ENCODE assay signal across 8 cellular contexts in genomic region chr13:36919206-36919832, GRCh38. TPM values are rescaled to one million over a fixed set of nuclear protein-coding genes. Genes with fewer than 3 reads are reported as not detected.
A peak's percentile ranks its signal among the peaks of the same experiment; 100 is the strongest.
DNase-seq lines count a peak whose midpoint lies in the region; ATAC-seq, FAIRE-seq and TF ChIP-seq lines count a peak whose summit lies in the region.

No MANE protein-coding gene starts in this region.

- H3K4me3 ChIP-seq in IMR-90 (ENCODE audit: insufficient read depth, low read depth, low read length) (peak overlapping the region; percentile 78), neuronal stem cell (ENCODE audit: low read length in 2 of 2) (peak overlapping the region; percentile 54 to 85)

- H3K9me3 ChIP-seq in IMR-90 (ENCODE audit: control insufficient read depth, insufficient read depth, low read length) (no peaks in the 10 kb centered on the region), neuronal stem cell (replicated peaks in 1 of 2; ENCODE audit: control insufficient read depth in 2 of 2, insufficient read depth in 1 of 2, low read depth in 1 of 2, low read length in 2 of 2) (no peaks in the 10 kb centered on the region)

- H2AK5ac ChIP-seq in IMR-90 (ENCODE audit: low read depth, low read length), result no peak overlapping the region
- H2AK5ac ChIP-seq in neuronal stem cell (ENCODE audit: low read depth, low read length), result no peak overlapping the region

- no peaks in the 10 kb centered on the region for H3K36me3 ChIP-seq in IMR-90 (ENCODE audit: control insufficient read depth, insufficient read depth, low read length)
- no peaks in the 10 kb centered on the region for H3K36me3 ChIP-seq in neuronal stem cell (replicated peaks in 1 of 2; ENCODE audit: control insufficient read depth in 2 of 2, insufficient read depth in 2 of 2, low read length in 2 of 2)

- peaks cover 10% of the 10 kb centered on the region for H3K9me1 ChIP-seq in IMR-90 (ENCODE audit: insufficient read depth, low read length)

- no peak for TF ChIP-seq RAD21 in IMR-90 (IDR thresholded peaks at IDR 0.05; ENCODE audit: low read length)

- peaks cover 5% of the 10 kb centered on the region; the same call in 1 of the 2 replicates for H4K20me1 ChIP-seq in IMR-90 (ENCODE audit: insufficient read depth, low read length)

- H2AFZ ChIP-seq in IMR-90 (replicated peaks; ENCODE audit: low read length, poor library complexity) (peak overlapping the region; percentile 92), neuronal stem cell (ENCODE audit: low read length) (peak overlapping the region; percentile 81)

- H3K14ac ChIP-seq in IMR-90 (replicated peaks; ENCODE audit: low read depth, low read length), result peak overlapping the region; percentile 80
- no peak overlapping the region for H3K14ac ChIP-seq in neuronal stem cell (ENCODE audit: low read length)

- peak; percentile 59 for ATAC-seq in IMR-90 (ENCODE audit: low read depth)

- peak; percentile 36; the same call in 1 of the 2 replicates for TF ChIP-seq POLR2A in IMR-90 (IDR thresholded peaks at IDR 0.05; ENCODE audit: low read depth, low read length)

- peaks cover 8% of the 10 kb centered on the region for H3K4me1 ChIP-seq in IMR-90 (ENCODE audit: control insufficient read depth, insufficient read depth, low read length)
- H3K4me1 ChIP-seq in neuronal stem cell (ENCODE audit: control insufficient read depth in 2 of 2, insufficient read depth in 1 of 2, low read depth in 1 of 2, low read length in 2 of 2), result peaks cover 2 to 21% of the 10 kb centered on the region in 2 donors

- H3K9ac ChIP-seq in IMR-90 (ENCODE audit: low read depth, low read length) (peak overlapping the region; percentile 84), neuronal stem cell (ENCODE audit: low read depth, low read length, poor library complexity) (no peak overlapping the region)

- peak overlapping the region; percentile 62 for H3K4ac ChIP-seq in IMR-90 (ENCODE audit: low read depth, low read length)
- no peak overlapping the region for H3K4ac ChIP-seq in neuronal stem cell (ENCODE audit: low read length)

- H3K27me3 ChIP-seq in IMR-90 (ENCODE audit: control insufficient read depth, insufficient read depth, low read length) (no peaks in the 10 kb centered on the region), neuronal stem cell (ENCODE audit: control insufficient read depth in 3 of 3, insufficient read depth in 3 of 3, low read depth in 1 of 3, low read length in 3 of 3) (peaks cover 0 to 45% (median 5%) of the 10 kb centered on the region in 3 experiments)

- in situ Hi-C loops in IMR-90 (cut with MboI; ENCODE audit: low sequenced_read_pairs), result no loop called here

- BruUV-seq in IMR-90 (replicated peaks; lab: Mats Ljungman, UMichigan), result no TSS peak

- no peak overlapping the region for H2BK12ac ChIP-seq in neuronal stem cell (ENCODE audit: low read length)

- no peak for FAIRE-seq in GM19239 (lab: Jason Lieb, UNC)

- peaks cover 11 to 33% of the 10 kb centered on the region in 2 experiments; a peak in 3 of 4 replicates for H3K79me1 ChIP-seq in IMR-90 (ENCODE audit: low read depth in 1 of 2, low read length in 2 of 2)
- no peaks in the 10 kb centered on the region for H3K79me1 ChIP-seq in neuronal stem cell (ENCODE audit: low read depth, low read length)

- peak overlapping the region; percentile 84 for H3K56ac ChIP-seq in IMR-90 (ENCODE audit: extremely low read depth, insufficient read depth, low read length)

- peak overlapping the region; percentile 11; the same call in 1 of the 2 replicates for H2BK20ac ChIP-seq in IMR-90 (ENCODE audit: low read depth, low read length)

- intact Hi-C loops in IMR-90 (cut with micrococcal nuclease), result loop anchor here (2.0 to 5.0 kb wide), 2 partner anchors 37 to 61 kb away; no protein-coding TSS in a partner anchor

- CTCF ChIA-PET in IMR-90 (lab: Yijun Ruan, JAX), result no interaction called here

- H4K5ac ChIP-seq in IMR-90 (ENCODE audit: low read depth, low read length), result 0 out of 2 replicates have a peak overlapping the region, but pooled peaks have one; percentile 36

- H3K4me2 ChIP-seq in IMR-90 (ENCODE audit: low read depth, low read length) (peak overlapping the region; percentile 83), neuronal stem cell (ENCODE audit: insufficient read depth, low read length, poor library complexity, severe bottlenecking) (peak overlapping the region; percentile 77)

- peak overlapping the region; percentile 25 for H3K23ac ChIP-seq in IMR-90 (ENCODE audit: low read depth, low read length)
- no peak overlapping the region for H3K23ac ChIP-seq in neuronal stem cell (ENCODE audit: low read depth, low read length, poor library complexity)

- POLR2A ChIA-PET in IMR-90 (lab: Charles Lee; ENCODE audit: unreplicated experiment), result no interaction called here

- peak overlapping the region in 1 of 2 experiments; percentile 54; a peak in 1 of 4 replicates for H4K8ac ChIP-seq in IMR-90 (ENCODE audit: low read depth in 2 of 2, low read length in 2 of 2)
- no peak overlapping the region for H4K8ac ChIP-seq in neuronal stem cell (ENCODE audit: low read depth, low read length)

- H3K27ac ChIP-seq in IMR-90 (ENCODE audit: insufficient read depth, low read length), result peak overlapping the region; percentile 75
- H3K27ac ChIP-seq in VCaP, result peak overlapping the region; percentile 87
- H3K27ac ChIP-seq in neuronal stem cell (replicated peaks; ENCODE audit: low read length), result no peak overlapping the region

- H2BK120ac ChIP-seq in IMR-90 (ENCODE audit: low read depth, low read length) (peak overlapping the region; percentile 72), neuronal stem cell (ENCODE audit: low read depth, low read length) (no peak overlapping the region)

- H2BK5ac ChIP-seq in IMR-90 (ENCODE audit: low read depth, low read length, poor library complexity, severe bottlenecking) (peak overlapping the region; percentile 82), neuronal stem cell (ENCODE audit: low read length) (no peak overlapping the region)

- H2BK15ac ChIP-seq in IMR-90 (ENCODE audit: low read depth, low read length) (peak overlapping the region; percentile 45; the same call in 2 of the 3 replicates), neuronal stem cell (ENCODE audit: low read length) (no peak overlapping the region)

- no peak overlapping the region for H2AK9ac ChIP-seq in IMR-90 (replicated peaks; ENCODE audit: low read depth, low read length, poor library complexity)

- WGBS in IMR-90 (ENCODE audit: extremely low coverage in 2 of 2, insufficient read length in 1 of 2), 2 experiments, result 0% methylated on average over 7 of the region's 50 CpGs; no CpG with 5 or more reads in 1 of the 2 experiments
- no CpG with 5 or more reads among the region's 50 CpGs for WGBS in neuronal stem cell (ENCODE audit: extremely low coverage in 2 of 2, insufficient read length in 2 of 2, insufficient replicate concordance in 1 of 2), 2 donors

- DNase-seq in activated CD8-positive, alpha-beta memory T cell treated with anti-CD3 and anti-CD28 coated beads, Interleukin-2, amount 50 U/mL, for 48 hours, result peak; percentile 59
- no peak for DNase-seq in activated CD8-positive, alpha-beta memory T cell treated with anti-CD3 and anti-CD28 coated beads for 24 hours
- DNase-seq in IMR-90 (peak; percentile 17), germinal center (ENCODE audit: low spot score) (peak; percentile 26), neuronal stem cell (ENCODE audit: low spot score) (peak; percentile 37), GM19239 (ENCODE audit: insufficient read length, low spot score) (no peak)
- DNase-seq in activated CD4-positive, CD25-positive, alpha-beta regulatory T cell (lab: John Stamatoyannopoulos, UW), result no peak

- H3K18ac ChIP-seq in IMR-90 (ENCODE audit: low read depth, low read length) (peak overlapping the region; percentile 13), neuronal stem cell (ENCODE audit: low read length) (no peak overlapping the region)

- peak overlapping the region; percentile 34; the same call in 1 of the 2 replicates for H4K91ac ChIP-seq in IMR-90 (ENCODE audit: insufficient read depth, low read depth, low read length)
- H4K91ac ChIP-seq in neuronal stem cell (ENCODE audit: low read depth, low read length, poor library complexity), result no peak overlapping the region

- TF ChIP-seq CTCF in IMR-90 (conservative IDR thresholded peaks at IDR 0.05; ENCODE audit: low read depth, low read length) (no peak), VCaP (conservative IDR thresholded peaks at IDR 0.05) (no peak)

- dilution Hi-C loops in IMR-90 (cut with HindIII; ENCODE audit: low sequenced_read_pairs, unreplicated experiment), result no loop called here

TF ChIP-seq in IMR-90, 13 proteins besides CTCF, POLR2A, EP300 and RAD21 (continues in another document):
- TF ChIP-seq NFE2L2 (IDR thresholded peaks at IDR 0.05; ENCODE audit: low read depth, low read length) (no peak), ELK1 (IDR thresholded peaks at IDR 0.05; ENCODE audit: borderline replicate concordance, low read depth, low read length) (no peak), MAFK (IDR thresholded peaks at IDR 0.05; ENCODE audit: low read depth, low read length) (no peak), SMC3 (IDR thresholded peaks at IDR 0.05; ENCODE audit: low read depth, low read length) (no peak), FOS (IDR thresholded peaks at IDR 0.05; ENCODE audit: low read depth, low read length) (no peak), BHLHE40 (IDR thresholded peaks at IDR 0.05; ENCODE audit: low read depth, low read length) (no peak), RFX5 (IDR thresholded peaks at IDR 0.05; ENCODE audit: low read depth, low read length) (no peak), MAZ (IDR thresholded peaks at IDR 0.05; ENCODE audit: borderline replicate concordance, low read depth, low read length) (no peak), USF2 (IDR thresholded peaks at IDR 0.05; ENCODE audit: low read depth, low read length) (no peak)

RNA-seq across cellular contexts. Expression of gene SMAD9, which starts 0.7 kb away (rescaled TPM):
- total RNA-seq in IMR-90 (2012; rRNA removed), result 4.8 and 5.8 TPM in 2 replicates
- polyA plus RNA-seq in IMR-90 (2012; rRNA removed), result 2.7 and 3.2 TPM in 2 replicates
- polyA plus RNA-seq in IMR-90 (2012; cell fraction: cytosol; rRNA removed), result 1.4 and 4.5 TPM in 2 replicates
- polyA plus RNA-seq in IMR-90 (2012; cell fraction: nucleus; rRNA removed; ENCODE audit: low replicate concordance), result 2.5 and 4.0 TPM in 2 replicates
- 1.5 TPM for polyA plus RNA-seq in neuronal stem cell (2013, experiment 1 of 2)
- 1.6 TPM for polyA plus RNA-seq in neuronal stem cell (2013, experiment 2 of 2)

Comparison
In these comparisons a context has a peak if more than half of its experiments do, and no peak if none do; other contexts are left out.
1. DNase-seq: peak in activated CD8-positive, alpha-beta memory T cell treated with anti-CD3 and anti-CD28 coated beads, Interleukin-2, amount 50 U/mL, for 48 hours (single experiment), IMR-90 (single experiment), germinal center (single experiment) and neuronal stem cell (single experiment); none in activated CD8-positive, alpha-beta memory T cell treated with anti-CD3 and anti-CD28 coated beads for 24 hours (single experiment), activated CD4-positive, CD25-positive, alpha-beta regulatory T cell (0 of 4) and GM19239 (single experiment).